Comparison of ENCODE assay signal across 1 cellular context in genomic region chr3:114056130-114057010, GRCh38.
TF ChIP-seq lines count a peak whose summit lies in the region.

CCDC191 (minus strand) TSS chr3:114056526; CDS start chr3:114056466, 60 bp downstream.
QTRT2 (plus strand) TSS chr3:114056737; CDS start chr3:114065258, 8,521 bp downstream.

TF ChIP-seq in HepG2, 621 proteins besides CTCF, POLR2A, EP300 and RAD21 (continued from another document and continues in another):
- TF ChIP-seq ZNF292 (CRISPR knock-in tag; IDR thresholded peaks at IDR 0.05; ENCODE audit: borderline replicate concordance, low read depth) (peak; percentile 31; the same call in 1 of the 2 replicates), ZNF768 (CRISPR knock-in tag; IDR thresholded peaks at IDR 0.05) (no peak), HNF1A (IDR thresholded peaks at IDR 0.05; ENCODE audit: low read depth) (no peak), HNF1A (CRISPR knock-in tag; IDR thresholded peaks at IDR 0.05; ENCODE audit: borderline replicate concordance) (no peak; the same call in 1 of the 2 replicates), ZBTB26 (CRISPR knock-in tag; IDR thresholded peaks at IDR 0.05; ENCODE audit: borderline replicate concordance) (peak; percentile 46; the same call in 1 of the 2 replicates), ZBTB34 (CRISPR knock-in tag; IDR thresholded peaks at IDR 0.05) (no peak), TOPORS (CRISPR knock-in tag; IDR thresholded peaks at IDR 0.05) (no peak), ZNF780A (CRISPR knock-in tag; IDR thresholded peaks at IDR 0.05) (peak; percentile 72; the same call in 1 of the 2 replicates), ZMYM2 (CRISPR knock-in tag; IDR thresholded peaks at IDR 0.05) (no peak), ZNF18 (CRISPR knock-in tag; IDR thresholded peaks at IDR 0.05; ENCODE audit: insufficient replicate concordance) (no peak), AFF4 (CRISPR knock-in tag; IDR thresholded peaks at IDR 0.05) (no peak), SRSF9 (IDR thresholded peaks at IDR 0.05; ENCODE audit: borderline replicate concordance, insufficient read depth, low read depth, low read length, poor library complexity, severe bottlenecking) (no peak), MIER3 (CRISPR knock-in tag; IDR thresholded peaks at IDR 0.05; ENCODE audit: borderline replicate concordance) (peak; percentile 16; the same call in 1 of the 2 replicates), TAF15 (IDR thresholded peaks at IDR 0.05; ENCODE audit: low read depth, low read length, poor library complexity, severe bottlenecking) (no peak), HNRNPH1 (optimal IDR thresholded peaks at IDR 0.05; ENCODE audit: low read depth, low read length) (no peak), HDAC6 (IDR thresholded peaks at IDR 0.05; ENCODE audit: low read depth, low read length) (no peak), FOXA1 (IDR thresholded peaks at IDR 0.05) (no peak), FOXA1 (CRISPR knock-in tag; IDR thresholded peaks at IDR 0.05) (peak; percentile 5; the same call in 1 of the 2 replicates), LCORL (IDR thresholded peaks at IDR 0.05) (peak; percentile 95), LCORL (CRISPR knock-in tag; IDR thresholded peaks at IDR 0.05) (no peak; the same call in none of the 2 replicates), NR2F6 (IDR thresholded peaks at IDR 0.05) (no peak), NR2F6 (CRISPR knock-in tag; IDR thresholded peaks at IDR 0.05) (no peak), MYPOP (CRISPR knock-in tag; IDR thresholded peaks at IDR 0.05) (no peak; the same call in 1 of the 2 replicates), NFE2 (CRISPR knock-in tag; IDR thresholded peaks at IDR 0.05) (no peak), ZBTB14 (CRISPR knock-in tag; IDR thresholded peaks at IDR 0.05) (no peak), ZNF263 (CRISPR knock-in tag; IDR thresholded peaks at IDR 0.05) (no peak), REPIN1 (CRISPR knock-in tag; IDR thresholded peaks at IDR 0.05; ENCODE audit: borderline replicate concordance, low read depth) (0 out of 2 replicates have a peak, but pooled peaks have one; percentile 63), KAT7 (CRISPR knock-in tag; IDR thresholded peaks at IDR 0.05; ENCODE audit: borderline replicate concordance) (no peak; the same call in 1 of the 2 replicates), ARID2 (CRISPR knock-in tag; IDR thresholded peaks at IDR 0.05; ENCODE audit: borderline replicate concordance) (no peak), PBX3 (CRISPR knock-in tag; IDR thresholded peaks at IDR 0.05; ENCODE audit: borderline replicate concordance) (no peak), ZNF644 (CRISPR knock-in tag; IDR thresholded peaks at IDR 0.05; ENCODE audit: low read depth) (no peak), WIZ (CRISPR knock-in tag; IDR thresholded peaks at IDR 0.05) (no peak), SNRNP70 (IDR thresholded peaks at IDR 0.05; ENCODE audit: low read depth, low read length) (no peak), ZBTB10 (CRISPR knock-in tag; IDR thresholded peaks at IDR 0.05; ENCODE audit: borderline replicate concordance) (no peak), TIGD3 (CRISPR knock-in tag; IDR thresholded peaks at IDR 0.05; ENCODE audit: borderline replicate concordance) (no peak), SIN3A (IDR thresholded peaks at IDR 0.05; ENCODE audit: borderline replicate concordance, low read depth, low read length) (peak; percentile 97)
